In genomic region chr6:13920584-13920983, GRCh38 we compare ENCODE assay signal across 1 cellular context.
A peak's percentile ranks its signal among the peaks of the same experiment; 100 is the strongest.
TF ChIP-seq lines count a peak whose summit lies in the region.

No MANE protein-coding gene starts in this region.

TF ChIP-seq in K562, 482 proteins besides CTCF, POLR2A, EP300 and RAD21 (continued from another document and continues in another):
- TF ChIP-seq FOXM1 (IDR thresholded peaks at IDR 0.05; ENCODE audit: low read depth) = peak; percentile 49; the same call in 1 of the 2 replicates
- TF ChIP-seq FOXM1 (CRISPR knock-in tag; IDR thresholded peaks at IDR 0.05; ENCODE audit: low read depth) = no peak
- TF ChIP-seq ESRRA (IDR thresholded peaks at IDR 0.05; ENCODE audit: borderline replicate concordance, low read depth) = no peak
- peak; percentile 78 for TF ChIP-seq CEBPB (tag; IDR thresholded peaks at IDR 0.05)
- TF ChIP-seq SNIP1 (IDR thresholded peaks at IDR 0.05; ENCODE audit: low read depth) = no peak
- no peak for TF ChIP-seq HMGXB4 (CRISPR knock-in tag; IDR thresholded peaks at IDR 0.05)
- TF ChIP-seq KLF1 (tag; IDR thresholded peaks at IDR 0.05) = no peak
- no peak for TF ChIP-seq ZNF707 (CRISPR knock-in tag; conservative IDR thresholded peaks at IDR 0.05)
- TF ChIP-seq ARID1B (IDR thresholded peaks at IDR 0.05) = peak; percentile 53; the same call in 1 of the 2 replicates
- peak; percentile 70 for TF ChIP-seq PKNOX1 (IDR thresholded peaks at IDR 0.05)
- no peak for TF ChIP-seq ZNF561 (CRISPR knock-in tag; conservative IDR thresholded peaks at IDR 0.05)
- no peak for TF ChIP-seq FOXJ3 (CRISPR knock-in tag; IDR thresholded peaks at IDR 0.05)
- no peak for TF ChIP-seq CHD4 (IDR thresholded peaks at IDR 0.05; ENCODE audit: insufficient read depth, insufficient replicate concordance, low read depth, low read length, poor library complexity, severe bottlenecking)
- no peak for TF ChIP-seq ZNF76 (CRISPR knock-in tag; IDR thresholded peaks at IDR 0.05; ENCODE audit: borderline replicate concordance)
- TF ChIP-seq DEAF1 (CRISPR knock-in tag; IDR thresholded peaks at IDR 0.05) = no peak
- TF ChIP-seq ZNF212 (CRISPR knock-in tag; IDR thresholded peaks at IDR 0.05) = no peak
- TF ChIP-seq ZNF12 (CRISPR knock-in tag; IDR thresholded peaks at IDR 0.05) = no peak
- no peak for TF ChIP-seq HDAC6 (IDR thresholded peaks at IDR 0.05; ENCODE audit: low read depth, low read length)
- no peak for TF ChIP-seq IFI16 (CRISPR knock-in tag; IDR thresholded peaks at IDR 0.05)
- no peak for TF ChIP-seq TAF9B (IDR thresholded peaks at IDR 0.05; ENCODE audit: partially characterized antibody)
- TF ChIP-seq SRF (CRISPR knock-in tag; IDR thresholded peaks at IDR 0.05) = no peak
- no peak for TF ChIP-seq ID3 (CRISPR knock-in tag; IDR thresholded peaks at IDR 0.05)
- no peak for TF ChIP-seq ID3 (tag; IDR thresholded peaks at IDR 0.05)
- TF ChIP-seq ZNF551 (CRISPR knock-in tag; IDR thresholded peaks at IDR 0.05) = no peak
- TF ChIP-seq ZBTB43 (CRISPR knock-in tag; IDR thresholded peaks at IDR 0.05) = no peak
- no peak for TF ChIP-seq ZNF280B (CRISPR knock-in tag; IDR thresholded peaks at IDR 0.05)
- no peak for TF ChIP-seq HMG20A (CRISPR knock-in tag; conservative IDR thresholded peaks at IDR 0.05)
- no peak; the same call in 1 of the 2 replicates for TF ChIP-seq JUND (IDR thresholded peaks at IDR 0.05; ENCODE audit: borderline replicate concordance, low read depth, low read length)
- TF ChIP-seq JUND (tag; IDR thresholded peaks at IDR 0.05; ENCODE audit: borderline replicate concordance, low read depth, low read length) = no peak; the same call in 2 of the 3 replicates
- no peak for TF ChIP-seq HMBOX1 (IDR thresholded peaks at IDR 0.05)
- peak; percentile 69 for TF ChIP-seq CHAMP1 (IDR thresholded peaks at IDR 0.05)
- no peak for TF ChIP-seq ZBTB33 (CRISPR knock-in tag; IDR thresholded peaks at IDR 0.05)
- TF ChIP-seq ZBTB40 (IDR thresholded peaks at IDR 0.05) = 0 out of 2 replicates have a peak, but pooled peaks have one; percentile 36
- TF ChIP-seq ZBTB40 (CRISPR knock-in tag; IDR thresholded peaks at IDR 0.05) = no peak
- no peak for TF ChIP-seq PTBP1 (IDR thresholded peaks at IDR 0.05; ENCODE audit: low read depth, low read length)
